In genomic region chr6:145699462-145699861, GRCh38 we compare ENCODE assay signal across 18 cellular contexts. TPM values are rescaled to one million over a fixed set of nuclear protein-coding genes. Genes with fewer than 3 reads are reported as not detected.
DNase-seq lines count a peak whose midpoint lies in the region; ATAC-seq, FAIRE-seq and TF ChIP-seq lines count a peak whose summit lies in the region.
"Had no signal": no experiment of that assay in that cellular context is flagged by ENCODE, and none has a peak within 500 bp of the region (broad histone marks: within the 10 kb centered on the region; RNA-seq: fewer than 3 reads in every experiment).

No MANE protein-coding gene starts in this region.

- peaks cover 12% of the 10 kb centered on the region for H3K4me1 Mint-ChIP-seq in astrocyte (ENCODE audit: low read depth, unreplicated experiment)
- H3K4me1 Mint-ChIP-seq in activated CD8-positive, alpha-beta T cell treated with anti-CD3 and anti-CD28 coated beads, Interleukin-2, amount 10 ng/mL, durations not matched to agents 7 days and 5 days (ENCODE audit: low read depth), result no peaks in the 10 kb centered on the region

- no peaks in the 10 kb centered on the region for H3K9me3 ChIP-seq in astrocyte (ENCODE audit: insufficient read depth, low read depth, low read length)
- H3K9me3 ChIP-seq: heart right ventricle, sigmoid colon had no signal

- no peaks in the 10 kb centered on the region for H3K36me3 ChIP-seq in astrocyte (ENCODE audit: insufficient read depth, low read length)
- H3K36me3 ChIP-seq: heart right ventricle, sigmoid colon had no signal

- peak overlapping the region; percentile 31 for H3K4me2 ChIP-seq in astrocyte (ENCODE audit: low read length)

- no peak overlapping the region for H3K9ac ChIP-seq in astrocyte (ENCODE audit: low read length)

- H3K4me3 ChIP-seq in astrocyte (ENCODE audit: insufficient read depth, low read depth, low read length) (no peak overlapping the region), foreskin fibroblast (ENCODE audit: low read depth in 1 of 2, low read length in 2 of 2) (no peak overlapping the region)
- H3K4me3 ChIP-seq: heart right ventricle, sigmoid colon had no signal

- no peaks in the 10 kb centered on the region for H3K79me2 ChIP-seq in astrocyte (ENCODE audit: insufficient read depth, low read length)

- no peaks in the 10 kb centered on the region for H3K27me3 Mint-ChIP-seq in astrocyte (ENCODE audit: low read depth, unreplicated experiment)
- no peaks in the 10 kb centered on the region for H3K27me3 Mint-ChIP-seq in activated CD8-positive, alpha-beta T cell treated with anti-CD3 and anti-CD28 coated beads, Interleukin-2, amount 10 ng/mL, durations not matched to agents 7 days and 5 days (ENCODE audit: low read depth)
- H3K27me3 Mint-ChIP-seq: naive thymus-derived CD4-positive, alpha-beta T cell; stimulated activated naive CD8-positive, alpha-beta T cell treated with anti-CD3 and anti-CD28 coated beads, Interleukin-15, Interleukin-2, amounts not matched to agents 100 ng/mL and 50 ng/mL, for 24 hours had no signal

- peak overlapping the region; percentile 63 for H3K27ac ChIP-seq in astrocyte (ENCODE audit: low read depth, low read length)
- H3K27ac ChIP-seq: heart right ventricle, sigmoid colon had no signal

- H2AFZ ChIP-seq in astrocyte (ENCODE audit: low read depth, low read length), result no peak overlapping the region

- CTCF ChIA-PET in activated CD8-positive, alpha-beta T cell treated with anti-CD3 and anti-CD28 coated beads, Interleukin-2, amount 10 ng/mL, durations not matched to agents 7 days and 5 days (lab: Charles Lee), result no interaction called here

- H3K9me3 Mint-ChIP-seq in astrocyte (ENCODE audit: unreplicated experiment), result peaks cover 6% of the 10 kb centered on the region
- H3K9me3 Mint-ChIP-seq in activated CD8-positive, alpha-beta T cell treated with anti-CD3 and anti-CD28 coated beads, Interleukin-2, amount 10 ng/mL, durations not matched to agents 7 days and 5 days (ENCODE audit: insufficient read depth), result peaks cover 3% of the 10 kb centered on the region

- peak overlapping the region; percentile 68 for H3K27ac Mint-ChIP-seq in astrocyte (ENCODE audit: unreplicated experiment)
- H3K27ac Mint-ChIP-seq in activated CD8-positive, alpha-beta T cell treated with anti-CD3 and anti-CD28 coated beads, Interleukin-2, amount 10 ng/mL, durations not matched to agents 7 days and 5 days, result no peak overlapping the region
- H3K27ac Mint-ChIP-seq: naive thymus-derived CD4-positive, alpha-beta T cell; stimulated activated naive CD8-positive, alpha-beta T cell treated with anti-CD3 and anti-CD28 coated beads, Interleukin-15, Interleukin-2, amounts not matched to agents 100 ng/mL and 50 ng/mL, for 24 hours had no signal

- no peaks in the 10 kb centered on the region for H3K36me3 Mint-ChIP-seq in astrocyte (ENCODE audit: low read depth, unreplicated experiment)
- peaks cover 2% of the 10 kb centered on the region for H3K36me3 Mint-ChIP-seq in activated CD8-positive, alpha-beta T cell treated with anti-CD3 and anti-CD28 coated beads, Interleukin-2, amount 10 ng/mL, durations not matched to agents 7 days and 5 days (ENCODE audit: low read depth)

- no peaks in the 10 kb centered on the region for H3K27me3 ChIP-seq in astrocyte (ENCODE audit: insufficient read depth, low read length)
- H3K27me3 ChIP-seq: heart right ventricle, sigmoid colon had no signal

- no peak overlapping the region for H3K4me3 Mint-ChIP-seq in astrocyte (ENCODE audit: unreplicated experiment)
- no peak overlapping the region for H3K4me3 Mint-ChIP-seq in activated CD8-positive, alpha-beta T cell treated with anti-CD3 and anti-CD28 coated beads, Interleukin-2, amount 10 ng/mL, durations not matched to agents 7 days and 5 days
- H3K4me3 Mint-ChIP-seq: naive thymus-derived CD4-positive, alpha-beta T cell; stimulated activated naive CD8-positive, alpha-beta T cell treated with anti-CD3 and anti-CD28 coated beads, Interleukin-15, Interleukin-2, amounts not matched to agents 100 ng/mL and 50 ng/mL, for 24 hours had no signal

- no peak for ATAC-seq in activated CD8-positive, alpha-beta T cell treated with anti-CD3 and anti-CD28 coated beads, Interleukin-2, amount 10 ng/mL, durations not matched to agents 7 days and 5 days
- no peak for ATAC-seq in GM18870 (IDR thresholded peaks at IDR 0.05; ENCODE audit: unreplicated experiment)
- ATAC-seq: heart right ventricle; left colon; naive thymus-derived CD4-positive, alpha-beta T cell had no signal

- peak; percentile 81 for FAIRE-seq in astrocyte (lab: Jason Lieb, UNC)
- FAIRE-seq in urothelium cell line (lab: Jason Lieb, UNC), result no peak

- no peak for TF ChIP-seq CTCF in astrocyte (IDR thresholded peaks at IDR 0.05; ENCODE audit: insufficient read depth, low read depth, low read length)
- no peak for TF ChIP-seq CTCF in foreskin fibroblast (IDR thresholded peaks at IDR 0.05; ENCODE audit: low read depth, low read length)

- DNase-seq in HPDE6-E6E7 (ENCODE audit: extremely low spot score), result peak; percentile 36
- peak; percentile 73 for DNase-seq in astrocyte (ENCODE audit: low read depth)
- DNase-seq in foreskin fibroblast, result peak; percentile 71 to 75
- peak; percentile 8 for DNase-seq in urothelium cell line (ENCODE audit: low spot score)
- DNase-seq in activated CD8-positive, alpha-beta T cell treated with anti-CD3 and anti-CD28 coated beads, Interleukin-2, amount 10 ng/mL, durations not matched to agents 7 days and 5 days, result no peak
- DNase-seq in NCI-H1105 (lab: John Stamatoyannopoulos, UW), result no peak
- DNase-seq: activated CD4-positive, alpha-beta T cell treated with anti-CD3 and anti-CD28 coated beads, Interleukin-2, amount 50 U/mL, for 48 hours; anterior cingulate cortex; effector CD4-positive, alpha-beta T cell; heart right ventricle; left colon; MV-4-11; naive thymus-derived CD4-positive, alpha-beta T cell; SHP77 treated with DMSO at 0.1 percent for 48 hours; sigmoid colon; T1000 had no signal

- H4K20me1 ChIP-seq in astrocyte (ENCODE audit: insufficient read depth, low read length), result no peaks in the 10 kb centered on the region

- POLR2A ChIA-PET in activated CD8-positive, alpha-beta T cell treated with anti-CD3 and anti-CD28 coated beads, Interleukin-2, amount 10 ng/mL, durations not matched to agents 7 days and 5 days (lab: Charles Lee), result interaction anchor here (0.6 kb wide), 1 partner anchor 427 kb away, joined by 3 read pairs; no protein-coding TSS in a partner anchor

- peaks cover 16% of the 10 kb centered on the region for H3K4me1 ChIP-seq in astrocyte (ENCODE audit: insufficient read depth, low read length)
- H3K4me1 ChIP-seq: sigmoid colon had no signal

RNA-seq across cellular contexts. Expression of gene EPM2A, which starts 35.9 kb away (rescaled TPM):
- total RNA-seq in astrocyte, result 5.2 and 6.2 TPM in 2 replicates
- 1 to 10 TPM; 6.3 to 7.5 TPM for total RNA-seq in activated CD8-positive, alpha-beta T cell treated with anti-CD3 and anti-CD28 coated beads, Interleukin-2, amount 10 ng/mL, durations not matched to agents 7 days and 5 days

Comparison
In these comparisons a context has a peak if more than half of its experiments do, and no peak if none do; other contexts are left out.
1. DNase-seq: peak in HPDE6-E6E7 (single experiment), astrocyte (single experiment), foreskin fibroblast (2 of 2) and urothelium cell line (single experiment); none in activated CD8-positive, alpha-beta T cell treated with anti-CD3 and anti-CD28 coated beads, Interleukin-2, amount 10 ng/mL, durations not matched to agents 7 days and 5 days (single experiment) and NCI-H1105 (single experiment).